In genomic region chr5:148457183-148457620, GRCh38 we compare ENCODE assay signal across 8 cellular contexts.
DNase-seq lines count a peak whose midpoint lies in the region; ATAC-seq lines count a peak whose summit lies in the region.

No MANE protein-coding gene starts in this region.

- ATAC-seq in HG02852 (IDR thresholded peaks at IDR 0.05; ENCODE audit: unreplicated experiment): peak; percentile 52

- peak; percentile 1 for DNase-seq in NCI-H1092 treated with DMSO at 0.1 percent for 48 hours (lab: John Stamatoyannopoulos, UW)
- no peak for DNase-seq in NCI-H1092 (lab: John Stamatoyannopoulos, UW)
- DNase-seq in NCI-H748 (lab: John Stamatoyannopoulos, UW; ENCODE audit: unreplicated experiment): peak; percentile 96
- DNase-seq in hepatic stellate cell (ENCODE audit: low spot score): no peak
- no peak for DNase-seq in NCI-H2196 (lab: John Stamatoyannopoulos, UW; ENCODE audit: unreplicated experiment)
- DNase-seq in NCI-H2227 (lab: John Stamatoyannopoulos, UW; ENCODE audit: unreplicated experiment): no peak

- H3K36me3 ChIP-seq in endocrine pancreas (ENCODE audit: control insufficient read depth, insufficient read depth, low read length): no peaks in the 10 kb centered on the region

- H3K9ac ChIP-seq in endocrine pancreas (ENCODE audit: control insufficient read depth, insufficient read depth, low read length): no peak overlapping the region

- H3K9me3 ChIP-seq in endocrine pancreas (ENCODE audit: control insufficient read depth, low read length): no peaks in the 10 kb centered on the region

- H3K27me3 ChIP-seq in endocrine pancreas (ENCODE audit: control insufficient read depth, insufficient read depth, low read length): no peaks in the 10 kb centered on the region

- H3K4me3 ChIP-seq in endocrine pancreas (ENCODE audit: control insufficient read depth, insufficient read depth, low read length): peak overlapping the region; percentile 24

- H3K4me1 ChIP-seq in endocrine pancreas (ENCODE audit: control insufficient read depth, insufficient read depth, low read length): no peaks in the 10 kb centered on the region

Comparison
In these comparisons a context has a peak if more than half of its experiments do, and no peak if none do; other contexts are left out.
1. DNase-seq: peak in NCI-H1092 treated with DMSO at 0.1 percent for 48 hours (single experiment) and NCI-H748 (single experiment); none in NCI-H1092 (single experiment), hepatic stellate cell (single experiment), NCI-H2196 (single experiment) and NCI-H2227 (single experiment).